ENCODE assay signal across 1 cellular context in genomic region chr19:591099-591958, GRCh38.
TF ChIP-seq lines count a peak whose summit lies in the region.

No MANE protein-coding gene starts in this region.

TF ChIP-seq in WTC11, 78 proteins besides CTCF, POLR2A, EP300 and RAD21 (continued from another document and continues in another):
- TF ChIP-seq, protein P1, sequence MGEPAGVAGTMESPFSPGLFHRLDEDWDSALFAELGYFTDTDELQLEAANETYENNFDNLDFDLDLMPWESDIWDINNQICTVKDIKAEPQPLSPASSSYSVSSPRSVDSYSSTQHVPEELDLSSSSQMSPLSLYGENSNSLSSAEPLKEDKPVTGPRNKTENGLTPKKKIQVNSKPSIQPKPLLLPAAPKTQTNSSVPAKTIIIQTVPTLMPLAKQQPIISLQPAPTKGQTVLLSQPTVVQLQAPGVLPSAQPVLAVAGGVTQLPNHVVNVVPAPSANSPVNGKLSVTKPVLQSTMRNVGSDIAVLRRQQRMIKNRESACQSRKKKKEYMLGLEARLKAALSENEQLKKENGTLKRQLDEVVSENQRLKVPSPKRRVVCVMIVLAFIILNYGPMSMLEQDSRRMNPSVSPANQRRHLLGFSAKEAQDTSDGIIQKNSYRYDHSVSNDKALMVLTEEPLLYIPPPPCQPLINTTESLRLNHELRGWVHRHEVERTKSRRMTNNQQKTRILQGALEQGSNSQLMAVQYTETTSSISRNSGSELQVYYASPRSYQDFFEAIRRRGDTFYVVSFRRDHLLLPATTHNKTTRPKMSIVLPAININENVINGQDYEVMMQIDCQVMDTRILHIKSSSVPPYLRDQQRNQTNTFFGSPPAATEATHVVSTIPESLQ (CRISPR knock-in tag; IDR thresholded peaks at IDR 0.05): 0 out of 2 replicates have a peak, but pooled peaks have one; percentile 56
- TF ChIP-seq ZNF396 (CRISPR knock-in tag; IDR thresholded peaks at IDR 0.05; ENCODE audit: borderline replicate concordance) (no peak), ZNF281 (CRISPR knock-in tag; IDR thresholded peaks at IDR 0.05) (no peak; the same call in 1 of the 2 replicates), ETV6 (CRISPR knock-in tag; IDR thresholded peaks at IDR 0.05) (peak; percentile 89), GRHL2 (CRISPR knock-in tag; IDR thresholded peaks at IDR 0.05; ENCODE audit: insufficient replicate concordance, severe bottlenecking) (no peak), IRF1 (CRISPR knock-in tag; IDR thresholded peaks at IDR 0.05) (peak; percentile 43; the same call in 1 of the 2 replicates), ZNF263 (CRISPR knock-in tag; IDR thresholded peaks at IDR 0.05; ENCODE audit: low read depth) (no peak), SP1 (CRISPR knock-in tag; conservative IDR thresholded peaks at IDR 0.05) (peak; percentile 60; the same call in 1 of the 2 replicates), JUN (CRISPR knock-in tag; IDR thresholded peaks at IDR 0.05) (peak; percentile 62; the same call in 1 of the 2 replicates), FOXK1 (CRISPR knock-in tag; IDR thresholded peaks at IDR 0.05) (peak; percentile 63; the same call in 1 of the 2 replicates), CREB1 (CRISPR knock-in tag; IDR thresholded peaks at IDR 0.05) (peak; percentile 50; the same call in 1 of the 2 replicates), EMX1 (CRISPR knock-in tag; IDR thresholded peaks at IDR 0.05) (no peak), ZNF219 (CRISPR knock-in tag; IDR thresholded peaks at IDR 0.05; ENCODE audit: borderline replicate concordance) (no peak), TP53 (CRISPR knock-in tag; IDR thresholded peaks at IDR 0.05) (no peak), MYBL2 (CRISPR knock-in tag; IDR thresholded peaks at IDR 0.05) (peak; percentile 77; the same call in 1 of the 2 replicates), NR2C2 (CRISPR knock-in tag; IDR thresholded peaks at IDR 0.05) (peak; percentile 41; the same call in 1 of the 2 replicates), ZNF121 (CRISPR knock-in tag; IDR thresholded peaks at IDR 0.05) (no peak), NFATC4 (CRISPR knock-in tag; IDR thresholded peaks at IDR 0.05) (no peak), ZBTB21 (CRISPR knock-in tag; IDR thresholded peaks at IDR 0.05; ENCODE audit: borderline replicate concordance) (no peak), NR3C1 (CRISPR knock-in tag; conservative IDR thresholded peaks at IDR 0.05; ENCODE audit: low read depth) (no peak), SMAD4 (CRISPR knock-in tag; IDR thresholded peaks at IDR 0.05) (peak; percentile 51; the same call in 1 of the 2 replicates), RORB (CRISPR knock-in tag; IDR thresholded peaks at IDR 0.05) (no peak), STAT6 (CRISPR knock-in tag; conservative IDR thresholded peaks at IDR 0.05; ENCODE audit: low read depth) (no peak), ZNF671 (CRISPR knock-in tag; IDR thresholded peaks at IDR 0.05) (no peak), SMAD3 (CRISPR knock-in tag; IDR thresholded peaks at IDR 0.05; ENCODE audit: borderline replicate concordance) (peak; percentile 76; the same call in 1 of the 2 replicates), ZNF317 (CRISPR knock-in tag; IDR thresholded peaks at IDR 0.05; ENCODE audit: borderline replicate concordance, low read depth) (no peak)
- TF ChIP-seq, protein P2, sequence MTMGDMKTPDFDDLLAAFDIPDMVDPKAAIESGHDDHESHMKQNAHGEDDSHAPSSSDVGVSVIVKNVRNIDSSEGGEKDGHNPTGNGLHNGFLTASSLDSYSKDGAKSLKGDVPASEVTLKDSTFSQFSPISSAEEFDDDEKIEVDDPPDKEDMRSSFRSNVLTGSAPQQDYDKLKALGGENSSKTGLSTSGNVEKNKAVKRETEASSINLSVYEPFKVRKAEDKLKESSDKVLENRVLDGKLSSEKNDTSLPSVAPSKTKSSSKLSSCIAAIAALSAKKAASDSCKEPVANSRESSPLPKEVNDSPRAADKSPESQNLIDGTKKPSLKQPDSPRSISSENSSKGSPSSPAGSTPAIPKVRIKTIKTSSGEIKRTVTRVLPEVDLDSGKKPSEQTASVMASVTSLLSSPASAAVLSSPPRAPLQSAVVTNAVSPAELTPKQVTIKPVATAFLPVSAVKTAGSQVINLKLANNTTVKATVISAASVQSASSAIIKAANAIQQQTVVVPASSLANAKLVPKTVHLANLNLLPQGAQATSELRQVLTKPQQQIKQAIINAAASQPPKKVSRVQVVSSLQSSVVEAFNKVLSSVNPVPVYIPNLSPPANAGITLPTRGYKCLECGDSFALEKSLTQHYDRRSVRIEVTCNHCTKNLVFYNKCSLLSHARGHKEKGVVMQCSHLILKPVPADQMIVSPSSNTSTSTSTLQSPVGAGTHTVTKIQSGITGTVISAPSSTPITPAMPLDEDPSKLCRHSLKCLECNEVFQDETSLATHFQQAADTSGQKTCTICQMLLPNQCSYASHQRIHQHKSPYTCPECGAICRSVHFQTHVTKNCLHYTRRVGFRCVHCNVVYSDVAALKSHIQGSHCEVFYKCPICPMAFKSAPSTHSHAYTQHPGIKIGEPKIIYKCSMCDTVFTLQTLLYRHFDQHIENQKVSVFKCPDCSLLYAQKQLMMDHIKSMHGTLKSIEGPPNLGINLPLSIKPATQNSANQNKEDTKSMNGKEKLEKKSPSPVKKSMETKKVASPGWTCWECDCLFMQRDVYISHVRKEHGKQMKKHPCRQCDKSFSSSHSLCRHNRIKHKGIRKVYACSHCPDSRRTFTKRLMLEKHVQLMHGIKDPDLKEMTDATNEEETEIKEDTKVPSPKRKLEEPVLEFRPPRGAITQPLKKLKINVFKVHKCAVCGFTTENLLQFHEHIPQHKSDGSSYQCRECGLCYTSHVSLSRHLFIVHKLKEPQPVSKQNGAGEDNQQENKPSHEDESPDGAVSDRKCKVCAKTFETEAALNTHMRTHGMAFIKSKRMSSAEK (CRISPR knock-in tag; IDR thresholded peaks at IDR 0.05; ENCODE audit: borderline replicate concordance): no peak
- TF ChIP-seq, protein P3, sequence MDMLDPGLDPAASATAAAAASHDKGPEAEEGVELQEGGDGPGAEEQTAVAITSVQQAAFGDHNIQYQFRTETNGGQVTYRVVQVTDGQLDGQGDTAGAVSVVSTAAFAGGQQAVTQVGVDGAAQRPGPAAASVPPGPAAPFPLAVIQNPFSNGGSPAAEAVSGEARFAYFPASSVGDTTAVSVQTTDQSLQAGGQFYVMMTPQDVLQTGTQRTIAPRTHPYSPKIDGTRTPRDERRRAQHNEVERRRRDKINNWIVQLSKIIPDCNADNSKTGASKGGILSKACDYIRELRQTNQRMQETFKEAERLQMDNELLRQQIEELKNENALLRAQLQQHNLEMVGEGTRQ (CRISPR knock-in tag; IDR thresholded peaks at IDR 0.05): no peak
- TF ChIP-seq, protein P4, sequence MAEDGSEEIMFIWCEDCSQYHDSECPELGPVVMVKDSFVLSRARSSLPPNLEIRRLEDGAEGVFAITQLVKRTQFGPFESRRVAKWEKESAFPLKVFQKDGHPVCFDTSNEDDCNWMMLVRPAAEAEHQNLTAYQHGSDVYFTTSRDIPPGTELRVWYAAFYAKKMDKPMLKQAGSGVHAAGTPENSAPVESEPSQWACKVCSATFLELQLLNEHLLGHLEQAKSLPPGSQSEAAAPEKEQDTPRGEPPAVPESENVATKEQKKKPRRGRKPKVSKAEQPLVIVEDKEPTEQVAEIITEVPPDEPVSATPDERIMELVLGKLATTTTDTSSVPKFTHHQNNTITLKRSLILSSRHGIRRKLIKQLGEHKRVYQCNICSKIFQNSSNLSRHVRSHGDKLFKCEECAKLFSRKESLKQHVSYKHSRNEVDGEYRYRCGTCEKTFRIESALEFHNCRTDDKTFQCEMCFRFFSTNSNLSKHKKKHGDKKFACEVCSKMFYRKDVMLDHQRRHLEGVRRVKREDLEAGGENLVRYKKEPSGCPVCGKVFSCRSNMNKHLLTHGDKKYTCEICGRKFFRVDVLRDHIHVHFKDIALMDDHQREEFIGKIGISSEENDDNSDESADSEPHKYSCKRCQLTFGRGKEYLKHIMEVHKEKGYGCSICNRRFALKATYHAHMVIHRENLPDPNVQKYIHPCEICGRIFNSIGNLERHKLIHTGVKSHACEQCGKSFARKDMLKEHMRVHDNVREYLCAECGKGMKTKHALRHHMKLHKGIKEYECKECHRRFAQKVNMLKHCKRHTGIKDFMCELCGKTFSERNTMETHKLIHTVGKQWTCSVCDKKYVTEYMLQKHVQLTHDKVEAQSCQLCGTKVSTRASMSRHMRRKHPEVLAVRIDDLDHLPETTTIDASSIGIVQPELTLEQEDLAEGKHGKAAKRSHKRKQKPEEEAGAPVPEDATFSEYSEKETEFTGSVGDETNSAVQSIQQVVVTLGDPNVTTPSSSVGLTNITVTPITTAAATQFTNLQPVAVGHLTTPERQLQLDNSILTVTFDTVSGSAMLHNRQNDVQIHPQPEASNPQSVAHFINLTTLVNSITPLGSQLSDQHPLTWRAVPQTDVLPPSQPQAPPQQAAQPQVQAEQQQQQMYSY (CRISPR knock-in tag; IDR thresholded peaks at IDR 0.05): no peak
- TF ChIP-seq, protein P5, sequence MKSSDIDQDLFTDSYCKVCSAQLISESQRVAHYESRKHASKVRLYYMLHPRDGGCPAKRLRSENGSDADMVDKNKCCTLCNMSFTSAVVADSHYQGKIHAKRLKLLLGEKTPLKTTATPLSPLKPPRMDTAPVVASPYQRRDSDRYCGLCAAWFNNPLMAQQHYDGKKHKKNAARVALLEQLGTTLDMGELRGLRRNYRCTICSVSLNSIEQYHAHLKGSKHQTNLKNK (CRISPR knock-in tag; IDR thresholded peaks at IDR 0.05): no peak
- TF ChIP-seq, protein P6, sequence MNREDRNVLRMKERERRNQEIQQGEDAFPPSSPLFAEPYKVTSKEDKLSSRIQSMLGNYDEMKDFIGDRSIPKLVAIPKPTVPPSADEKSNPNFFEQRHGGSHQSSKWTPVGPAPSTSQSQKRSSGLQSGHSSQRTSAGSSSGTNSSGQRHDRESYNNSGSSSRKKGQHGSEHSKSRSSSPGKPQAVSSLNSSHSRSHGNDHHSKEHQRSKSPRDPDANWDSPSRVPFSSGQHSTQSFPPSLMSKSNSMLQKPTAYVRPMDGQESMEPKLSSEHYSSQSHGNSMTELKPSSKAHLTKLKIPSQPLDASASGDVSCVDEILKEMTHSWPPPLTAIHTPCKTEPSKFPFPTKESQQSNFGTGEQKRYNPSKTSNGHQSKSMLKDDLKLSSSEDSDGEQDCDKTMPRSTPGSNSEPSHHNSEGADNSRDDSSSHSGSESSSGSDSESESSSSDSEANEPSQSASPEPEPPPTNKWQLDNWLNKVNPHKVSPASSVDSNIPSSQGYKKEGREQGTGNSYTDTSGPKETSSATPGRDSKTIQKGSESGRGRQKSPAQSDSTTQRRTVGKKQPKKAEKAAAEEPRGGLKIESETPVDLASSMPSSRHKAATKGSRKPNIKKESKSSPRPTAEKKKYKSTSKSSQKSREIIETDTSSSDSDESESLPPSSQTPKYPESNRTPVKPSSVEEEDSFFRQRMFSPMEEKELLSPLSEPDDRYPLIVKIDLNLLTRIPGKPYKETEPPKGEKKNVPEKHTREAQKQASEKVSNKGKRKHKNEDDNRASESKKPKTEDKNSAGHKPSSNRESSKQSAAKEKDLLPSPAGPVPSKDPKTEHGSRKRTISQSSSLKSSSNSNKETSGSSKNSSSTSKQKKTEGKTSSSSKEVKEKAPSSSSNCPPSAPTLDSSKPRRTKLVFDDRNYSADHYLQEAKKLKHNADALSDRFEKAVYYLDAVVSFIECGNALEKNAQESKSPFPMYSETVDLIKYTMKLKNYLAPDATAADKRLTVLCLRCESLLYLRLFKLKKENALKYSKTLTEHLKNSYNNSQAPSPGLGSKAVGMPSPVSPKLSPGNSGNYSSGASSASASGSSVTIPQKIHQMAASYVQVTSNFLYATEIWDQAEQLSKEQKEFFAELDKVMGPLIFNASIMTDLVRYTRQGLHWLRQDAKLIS (CRISPR knock-in tag; IDR thresholded peaks at IDR 0.05; ENCODE audit: borderline replicate concordance): no peak
- TF ChIP-seq, protein P7, sequence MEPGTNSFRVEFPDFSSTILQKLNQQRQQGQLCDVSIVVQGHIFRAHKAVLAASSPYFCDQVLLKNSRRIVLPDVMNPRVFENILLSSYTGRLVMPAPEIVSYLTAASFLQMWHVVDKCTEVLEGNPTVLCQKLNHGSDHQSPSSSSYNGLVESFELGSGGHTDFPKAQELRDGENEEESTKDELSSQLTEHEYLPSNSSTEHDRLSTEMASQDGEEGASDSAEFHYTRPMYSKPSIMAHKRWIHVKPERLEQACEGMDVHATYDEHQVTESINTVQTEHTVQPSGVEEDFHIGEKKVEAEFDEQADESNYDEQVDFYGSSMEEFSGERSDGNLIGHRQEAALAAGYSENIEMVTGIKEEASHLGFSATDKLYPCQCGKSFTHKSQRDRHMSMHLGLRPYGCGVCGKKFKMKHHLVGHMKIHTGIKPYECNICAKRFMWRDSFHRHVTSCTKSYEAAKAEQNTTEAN (CRISPR knock-in tag; IDR thresholded peaks at IDR 0.05): peak; percentile 84; the same call in 1 of the 2 replicates
